In the genomic region with DNA sequence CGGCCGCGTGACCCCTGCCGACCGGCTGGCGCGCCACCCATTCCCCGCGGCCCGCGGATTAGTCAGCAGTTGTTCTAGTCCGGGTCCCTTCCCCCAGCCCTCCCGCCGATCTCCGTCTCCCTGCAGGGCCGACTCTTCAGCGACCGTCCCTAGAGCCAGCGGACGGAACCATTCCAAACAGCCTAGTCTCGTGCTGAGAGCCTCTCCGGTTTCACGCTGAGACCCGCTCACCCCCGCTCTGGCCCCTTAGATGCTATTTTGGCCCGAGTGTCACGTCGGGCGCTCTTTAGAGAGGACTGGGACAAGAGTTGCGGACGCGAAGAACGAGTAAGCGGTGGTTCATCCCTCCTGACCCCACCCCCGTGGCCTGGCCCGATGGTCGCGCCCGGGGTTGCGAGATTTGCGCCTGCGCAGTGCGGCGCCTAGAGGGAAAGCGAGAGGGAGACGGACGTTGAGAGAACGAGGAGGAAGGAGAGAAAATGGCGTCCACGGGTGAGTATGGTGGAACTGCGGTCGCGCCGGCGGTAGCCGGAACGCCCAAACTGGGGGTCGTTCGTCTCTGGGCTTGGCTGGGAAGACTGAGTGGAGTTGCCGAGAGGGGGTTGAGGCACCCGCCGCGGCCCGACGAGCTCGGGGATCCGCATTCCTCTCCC, we compare ENCODE assay signal across 8 cellular contexts. TPM values are rescaled to one million over a fixed set of nuclear protein-coding genes. Genes with fewer than 3 reads are reported as not detected.
DNase-seq lines count a peak whose midpoint lies in the region; ATAC-seq and TF ChIP-seq lines count a peak whose summit lies in the region.

A gene with protein sequence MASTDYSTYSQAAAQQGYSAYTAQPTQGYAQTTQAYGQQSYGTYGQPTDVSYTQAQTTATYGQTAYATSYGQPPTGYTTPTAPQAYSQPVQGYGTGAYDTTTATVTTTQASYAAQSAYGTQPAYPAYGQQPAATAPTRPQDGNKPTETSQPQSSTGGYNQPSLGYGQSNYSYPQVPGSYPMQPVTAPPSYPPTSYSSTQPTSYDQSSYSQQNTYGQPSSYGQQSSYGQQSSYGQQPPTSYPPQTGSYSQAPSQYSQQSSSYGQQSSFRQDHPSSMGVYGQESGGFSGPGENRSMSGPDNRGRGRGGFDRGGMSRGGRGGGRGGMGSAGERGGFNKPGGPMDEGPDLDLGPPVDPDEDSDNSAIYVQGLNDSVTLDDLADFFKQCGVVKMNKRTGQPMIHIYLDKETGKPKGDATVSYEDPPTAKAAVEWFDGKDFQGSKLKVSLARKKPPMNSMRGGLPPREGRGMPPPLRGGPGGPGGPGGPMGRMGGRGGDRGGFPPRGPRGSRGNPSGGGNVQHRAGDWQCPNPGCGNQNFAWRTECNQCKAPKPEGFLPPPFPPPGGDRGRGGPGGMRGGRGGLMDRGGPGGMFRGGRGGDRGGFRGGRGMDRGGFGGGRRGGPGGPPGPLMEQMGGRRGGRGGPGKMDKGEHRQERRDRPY (plus strand): TSS at position 411 of the 653 bp plus-strand sequence. CDS start 69 bp downstream, at position 480.
A gene (minus strand): TSS at position 124 of the 653 bp plus-strand sequence. CDS start 2,355 bp downstream, outside the sequence.

- H3K4me3 Mint-ChIP-seq in naive thymus-derived CD4-positive, alpha-beta T cell = peak within 1 kb of the TSS; percentile 93 to 100 (median 96)
- H3K4me3 Mint-ChIP-seq in stimulated activated memory B cell treated with anti-CD40 and anti-IgM and Interleukin-4, amounts not matched to agents 10 μg/mL and 1 μg/mL and 100 μg/mL, for 72 hours = peak within 1 kb of the TSS; percentile 84

- peaks cover 41% of the 10 kb centered on the region for H4K20me1 ChIP-seq in DOHH2 (ENCODE audit: control insufficient read depth, insufficient read depth, low read depth, low read length)
- peaks cover 20% of the 10 kb centered on the region for H4K20me1 ChIP-seq in fibroblast of lung (ENCODE audit: control insufficient read depth, extremely low read depth, insufficient read depth, low read length)

- intact Hi-C loops in naive thymus-derived CD4-positive, alpha-beta T cell (cut with micrococcal nuclease) = loop anchor here (1.0 to 10.0 kb wide), 16 partner anchors 34 to 1349 kb away; a partner anchor contains a TSS

- H3K4me1 Mint-ChIP-seq in naive thymus-derived CD4-positive, alpha-beta T cell = peaks cover 45 to 60% (median 54%) of the 10 kb centered on the region in 7 donors
- peaks cover 54% of the 10 kb centered on the region for H3K4me1 Mint-ChIP-seq in stimulated activated memory B cell treated with anti-CD40 and anti-IgM and Interleukin-4, amounts not matched to agents 10 μg/mL and 1 μg/mL and 100 μg/mL, for 72 hours

- H3K9me2 ChIP-seq in DOHH2 (replicated peaks; ENCODE audit: control insufficient read depth, low read length) = no peaks in the 10 kb centered on the region

- H3K36me3 ChIP-seq in DOHH2 (ENCODE audit: control insufficient read depth, low read length) (peaks cover 85% of the 10 kb centered on the region), fibroblast of lung (ENCODE audit: control insufficient read depth, insufficient read depth, low read length) (peaks cover 13% of the 10 kb centered on the region)
- H3K36me3 ChIP-seq in naive thymus-derived CD4-positive, alpha-beta T cell (ENCODE audit: control insufficient read depth in 2 of 3, insufficient read depth in 3 of 3, low read length in 3 of 3) = peaks cover 0 to 32% (median 5%) of the 10 kb centered on the region in 3 experiments

- peak within 1 kb of the TSS; percentile 100 for H3K9ac ChIP-seq in fibroblast of lung (ENCODE audit: insufficient read depth, low read length)

- DNase-seq in GOT3 (lab: John Stamatoyannopoulos, UW) (peak; percentile 95), LNCaP clone FGC (ENCODE audit: low read depth) (peak; percentile 92), RPMI8226 (peak; percentile 98), fibroblast of lung (ENCODE audit: low read depth in 2 of 2) (peak; percentile 98)
- DNase-seq in activated T-helper 1 cell treated with anti-CD3 and anti-CD28 coated beads, Interleukin-2, amount 50 U/mL, for 16 hours (ENCODE audit: low read depth in 1 of 2, low spot score in 1 of 2) = peak; percentile 94 to 95
- DNase-seq in naive thymus-derived CD4-positive, alpha-beta T cell = peak; percentile 90 to 100 (median 97)

- H3K27ac ChIP-seq in DOHH2 (ENCODE audit: low read depth, low read length) (peak within 1 kb of the TSS; percentile 84), fibroblast of lung (ENCODE audit: insufficient read depth, low read length) (peak within 1 kb of the TSS; percentile 100)
- peak within 1 kb of the TSS; percentile 98 for H3K27ac ChIP-seq in naive thymus-derived CD4-positive, alpha-beta T cell (ENCODE audit: low read depth, low read length)

- H3K9me3 Mint-ChIP-seq in naive thymus-derived CD4-positive, alpha-beta T cell = peaks cover 0 to 6% (median 0%) of the 10 kb centered on the region in 11 donors
- no peaks in the 10 kb centered on the region for H3K9me3 Mint-ChIP-seq in stimulated activated memory B cell treated with anti-CD40 and anti-IgM and Interleukin-4, amounts not matched to agents 10 μg/mL and 1 μg/mL and 100 μg/mL, for 72 hours

- no peak for TF ChIP-seq CTCF in DOHH2 (IDR thresholded peaks at IDR 0.05; ENCODE audit: low read depth, low read length, poor library complexity, severe bottlenecking)
- TF ChIP-seq CTCF in LNCaP clone FGC (IDR thresholded peaks at IDR 0.05; ENCODE audit: control insufficient read depth, extremely low read depth, insufficient read depth) = no peak
- TF ChIP-seq CTCF in fibroblast of lung (conservative IDR thresholded peaks at IDR 0.05 in 1 of 2, IDR thresholded peaks at IDR 0.05 in 1 of 2; ENCODE audit: low read depth in 1 of 2, low read length in 2 of 2) = no peak

- POLR2A ChIA-PET in naive thymus-derived CD4-positive, alpha-beta T cell (lab: Charles Lee) = interaction anchor here (0.5 to 1.0 kb wide), 3 partner anchors 44 to 826 kb away, joined by 3 to 4 read pairs (median 3); no protein-coding TSS in a partner anchor

- H3K4me2 ChIP-seq in DOHH2 (ENCODE audit: low read length) (peak within 1 kb of the TSS; percentile 98), fibroblast of lung (ENCODE audit: extremely low read depth, insufficient read depth, low read length) (peak within 1 kb of the TSS; percentile 100)

- H3K79me2 ChIP-seq in DOHH2 (ENCODE audit: control insufficient read depth, low read length) (peaks cover 73% of the 10 kb centered on the region), fibroblast of lung (ENCODE audit: control insufficient read depth, insufficient read depth, low read length) (peaks cover 60% of the 10 kb centered on the region)

- H3K4me3 ChIP-seq in DOHH2 (ENCODE audit: low read length) (peak within 1 kb of the TSS; percentile 93), LNCaP clone FGC (ENCODE audit: low read depth, low read length) (peak within 1 kb of the TSS; percentile 68), fibroblast of lung (replicated peaks in 1 of 4; ENCODE audit: control extremely low read depth in 1 of 4, insufficient read depth in 1 of 4, low read depth in 3 of 4, low read length in 4 of 4) (peak within 1 kb of the TSS; percentile 82 to 91 (median 88))
- peak within 1 kb of the TSS; percentile 96 for H3K4me3 ChIP-seq in naive thymus-derived CD4-positive, alpha-beta T cell (ENCODE audit: low read length)

- ATAC-seq in naive thymus-derived CD4-positive, alpha-beta T cell = peak; percentile 94
- ATAC-seq in stimulated activated memory B cell treated with anti-CD40 and anti-IgM and Interleukin-4, amounts not matched to agents 10 μg/mL and 1 μg/mL and 100 μg/mL, for 72 hours = peak; percentile 97

- H3K9me3 ChIP-seq in DOHH2 (ENCODE audit: control insufficient read depth, insufficient read depth, low read length) = no peaks in the 10 kb centered on the region
- H3K9me3 ChIP-seq in fibroblast of lung (ENCODE audit: control insufficient read depth, insufficient read depth, low read depth, low read length) = no peaks in the 10 kb centered on the region
- H3K9me3 ChIP-seq in naive thymus-derived CD4-positive, alpha-beta T cell (ENCODE audit: control insufficient read depth in 2 of 3, low read length in 3 of 3) = no peaks in the 10 kb centered on the region

- CTCF ChIA-PET in naive thymus-derived CD4-positive, alpha-beta T cell (lab: Charles Lee) = no interaction called here

- peaks cover 37% of the 10 kb centered on the region for H3K4me1 ChIP-seq in DOHH2 (ENCODE audit: control insufficient read depth, low read length)
- H3K4me1 ChIP-seq in fibroblast of lung (ENCODE audit: control insufficient read depth, extremely low read depth, insufficient read depth, low read length) = peaks cover 27% of the 10 kb centered on the region
- peaks cover 39 to 41% of the 10 kb centered on the region in 2 donors for H3K4me1 ChIP-seq in naive thymus-derived CD4-positive, alpha-beta T cell (ENCODE audit: control insufficient read depth in 2 of 2, insufficient read depth in 2 of 2, low read length in 2 of 2)

- H3K27me3 ChIP-seq in DOHH2 (ENCODE audit: control insufficient read depth, low read length) (no peaks in the 10 kb centered on the region), fibroblast of lung (ENCODE audit: control insufficient read depth, insufficient read depth, low read length) (no peaks in the 10 kb centered on the region)
- no peaks in the 10 kb centered on the region for H3K27me3 ChIP-seq in naive thymus-derived CD4-positive, alpha-beta T cell (ENCODE audit: control insufficient read depth in 2 of 2, insufficient read depth in 2 of 2, low read length in 2 of 2)

- peaks cover 0 to 5% (median 0%) of the 10 kb centered on the region in 5 donors for H3K27me3 Mint-ChIP-seq in naive thymus-derived CD4-positive, alpha-beta T cell
- no peaks in the 10 kb centered on the region for H3K27me3 Mint-ChIP-seq in stimulated activated memory B cell treated with anti-CD40 and anti-IgM and Interleukin-4, amounts not matched to agents 10 μg/mL and 1 μg/mL and 100 μg/mL, for 72 hours

- H3F3A ChIP-seq in DOHH2 (ENCODE audit: control insufficient read depth, insufficient read depth) = 0 out of 2 replicates have a peak, but pooled peaks cover 1% of the 10 kb centered on the region

- peak within 1 kb of the TSS; percentile 93 for H2AFZ ChIP-seq in fibroblast of lung (ENCODE audit: low read length)

- H3K36me3 Mint-ChIP-seq in naive thymus-derived CD4-positive, alpha-beta T cell = peaks cover 8 to 44% (median 20%) of the 10 kb centered on the region in 5 donors
- peaks cover 29% of the 10 kb centered on the region for H3K36me3 Mint-ChIP-seq in stimulated activated memory B cell treated with anti-CD40 and anti-IgM and Interleukin-4, amounts not matched to agents 10 μg/mL and 1 μg/mL and 100 μg/mL, for 72 hours

- H3K27ac Mint-ChIP-seq in naive thymus-derived CD4-positive, alpha-beta T cell = peak within 1 kb of the TSS; percentile 97 to 100 (median 99)
- H3K27ac Mint-ChIP-seq in stimulated activated memory B cell treated with anti-CD40 and anti-IgM and Interleukin-4, amounts not matched to agents 10 μg/mL and 1 μg/mL and 100 μg/mL, for 72 hours = peak within 1 kb of the TSS; percentile 98

RNA-seq across cellular contexts. Expression of the first gene that starts in this region (rescaled TPM):
- total RNA-seq in fibroblast of lung = 107 and 150 TPM in 2 replicates
- polyA plus RNA-seq in fibroblast of lung = 172 and 224 TPM in 2 replicates
- 259 and 264 TPM in 2 replicates for polyA plus RNA-seq in fibroblast of lung (2012)
- polyA minus RNA-seq in fibroblast of lung (ENCODE audit: low replicate concordance) = 288 and 421 TPM in 2 replicates
- 100 to 1,000 TPM; 249 to 366 (median 273) TPM for total RNA-seq in naive thymus-derived CD4-positive, alpha-beta T cell
- 100 to 1,000 TPM; 189 to 195 TPM for polyA plus RNA-seq in naive thymus-derived CD4-positive, alpha-beta T cell

RNA-seq across cellular contexts. Expression of the second gene that starts in this region (rescaled TPM):
- 20.3 and 20.6 TPM in 2 replicates for total RNA-seq in fibroblast of lung
- polyA plus RNA-seq in fibroblast of lung = 6.7 and 7.2 TPM in 2 replicates
- polyA plus RNA-seq in fibroblast of lung (2012) = 12.9 and 13.3 TPM in 2 replicates
- 4.2 and 5.3 TPM in 2 replicates for polyA minus RNA-seq in fibroblast of lung (ENCODE audit: low replicate concordance)
- 10 to 100 TPM; 10.8 to 39.4 (median 14.7) TPM for total RNA-seq in naive thymus-derived CD4-positive, alpha-beta T cell
- 10 to 100 TPM in 1 of 2 donors, 1 to 10 TPM in 1; 8.1 to 13.0 TPM for polyA plus RNA-seq in naive thymus-derived CD4-positive, alpha-beta T cell

Comparison
In these comparisons a context has a peak if more than half of its experiments do, and no peak if none do; other contexts are left out.
1. Peak in every context shown above with its lines: DNase-seq, ATAC-seq, H3K4me3 ChIP-seq and H3K27ac ChIP-seq.